Comparison of ENCODE assay signal across 30 cellular contexts in the genomic region with DNA sequence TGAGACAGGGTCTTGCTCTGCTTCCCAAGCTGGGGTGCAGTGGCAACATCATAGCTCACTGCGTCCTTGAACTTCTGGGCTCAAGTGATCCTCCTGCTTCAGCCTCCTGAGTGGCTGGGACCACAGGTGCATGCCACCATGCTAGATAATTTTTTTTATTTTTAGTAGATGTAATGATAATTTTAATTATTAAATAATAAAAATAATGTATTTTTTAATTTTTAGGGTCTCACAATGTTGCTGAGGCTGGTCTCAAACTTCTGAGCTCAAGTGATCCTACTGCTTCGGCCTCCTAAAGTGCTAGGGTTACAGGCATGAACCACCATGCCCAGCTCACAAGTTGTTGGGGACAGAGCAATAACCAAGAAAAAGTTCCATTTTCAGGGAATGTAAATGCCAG.
"Had no signal": no experiment of that assay in that cellular context is flagged by ENCODE, and none has a peak within 500 bp of the region (broad histone marks: within the 10 kb centered on the region; RNA-seq: fewer than 3 reads in every experiment).

No MANE protein-coding gene starts in this region.

- H3K4me1 Mint-ChIP-seq: natural killer cell; stimulated activated effector memory CD8-positive, alpha-beta T cell treated with anti-CD3 and anti-CD28 coated beads, Interleukin-12 subunit alpha, Interleukin-12 subunit beta, amount 100 ng/mL, for 72 hours; stimulated activated naive B cell treated with anti-CD40 and anti-IgM and Interleukin-4, amounts not matched to agents 10 μg/mL and 1 μg/mL and 100 μg/mL, for 72 hours had no signal

- H3K4me3 ChIP-seq: neural progenitor cell, ovary, psoas muscle, right lobe of liver, sigmoid colon, stomach, suprapubic skin, thoracic aorta, thyroid gland, tibial nerve, upper lobe of left lung, vagina had no signal

- H3K27me3 ChIP-seq: neural progenitor cell, ovary, right lobe of liver, thyroid gland, tibial nerve, upper lobe of left lung, vagina had no signal

- H3K27ac Mint-ChIP-seq: naive thymus-derived CD4-positive, alpha-beta T cell; natural killer cell; nephron; neural progenitor cell; progenitor cell of endocrine pancreas; stimulated activated effector memory CD8-positive, alpha-beta T cell treated with anti-CD3 and anti-CD28 coated beads, Interleukin-12 subunit alpha, Interleukin-12 subunit beta, amount 100 ng/mL, for 72 hours; stimulated activated naive B cell treated with anti-CD40 and anti-IgM and Interleukin-4, amounts not matched to agents 10 μg/mL and 1 μg/mL and 100 μg/mL, for 72 hours; stimulated activated naive CD8-positive, alpha-beta T cell treated with anti-CD3 and anti-CD28 coated beads, Interleukin-15, Interleukin-2, amounts not matched to agents 100 ng/mL and 50 ng/mL, for 24 hours had no signal

- H3K36me3 Mint-ChIP-seq: naive thymus-derived CD4-positive, alpha-beta T cell; natural killer cell; neural progenitor cell; stimulated activated effector memory CD8-positive, alpha-beta T cell treated with anti-CD3 and anti-CD28 coated beads, Interleukin-12 subunit alpha, Interleukin-12 subunit beta, amount 100 ng/mL, for 72 hours; stimulated activated naive B cell treated with anti-CD40 and anti-IgM and Interleukin-4, amounts not matched to agents 10 μg/mL and 1 μg/mL and 100 μg/mL, for 72 hours had no signal

- ATAC-seq: naive thymus-derived CD4-positive, alpha-beta T cell; natural killer cell; psoas muscle; right cardiac atrium; right lobe of liver; stimulated activated effector memory CD8-positive, alpha-beta T cell treated with anti-CD3 and anti-CD28 coated beads, Interleukin-12 subunit alpha, Interleukin-12 subunit beta, amount 100 ng/mL, for 72 hours; stimulated activated naive B cell treated with anti-CD40 and anti-IgM and Interleukin-4, amounts not matched to agents 10 μg/mL and 1 μg/mL and 100 μg/mL, for 72 hours had no signal

- H3K4me1 ChIP-seq: neural progenitor cell, parathyroid adenoma, psoas muscle, right lobe of liver, sigmoid colon, suprapubic skin, thyroid gland, upper lobe of left lung, vagina had no signal

- H3K4me3 Mint-ChIP-seq: naive thymus-derived CD4-positive, alpha-beta T cell; natural killer cell; nephron; neural progenitor cell; stimulated activated effector memory CD8-positive, alpha-beta T cell treated with anti-CD3 and anti-CD28 coated beads, Interleukin-12 subunit alpha, Interleukin-12 subunit beta, amount 100 ng/mL, for 72 hours; stimulated activated naive B cell treated with anti-CD40 and anti-IgM and Interleukin-4, amounts not matched to agents 10 μg/mL and 1 μg/mL and 100 μg/mL, for 72 hours; stimulated activated naive CD8-positive, alpha-beta T cell treated with anti-CD3 and anti-CD28 coated beads, Interleukin-15, Interleukin-2, amounts not matched to agents 100 ng/mL and 50 ng/mL, for 24 hours had no signal

- H3K36me3 ChIP-seq: neural progenitor cell, ovary, right lobe of liver, sigmoid colon, stomach, suprapubic skin, thoracic aorta, thyroid gland, tibial nerve, upper lobe of left lung, vagina had no signal

- DNase-seq: naive thymus-derived CD4-positive, alpha-beta T cell; natural killer cell; occipital lobe; ovary; posterior cingulate gyrus; psoas muscle; right cardiac atrium; right lobe of liver; sigmoid colon; small intestine; stimulated activated CD4-positive, alpha-beta T cell treated with anti-CD3 and anti-CD28 coated beads, Interleukin-15, amount 100 ng/mL, for 24 hours; stimulated activated CD4-positive, alpha-beta T cell treated with anti-CD3 and anti-CD28 coated beads, Interleukin-2, amount 100 ng/mL, for 24 hours; stimulated activated CD4-positive, alpha-beta T cell treated with anti-CD3 and anti-CD28 coated beads, Interleukin-2, amount 100 ng/mL, for 48 hours; stimulated activated CD4-positive, alpha-beta T cell treated with anti-CD3 and anti-CD28 coated beads, Interleukin-4, amount 100 ng/mL, for 24 hours; stimulated activated naive B cell treated with anti-CD40 and anti-IgM and Interleukin-4, amounts not matched to agents 10 μg/mL and 1 μg/mL and 100 μg/mL, for 72 hours; stimulated activated naive CD4-positive, alpha-beta T cell treated with Interleukin-2 at 50 U/mL for 16 hours; stomach; thyroid gland; trophoblast cell; upper lobe of left lung had no signal

- H3K9me3 Mint-ChIP-seq: natural killer cell; nephron; stimulated activated effector memory CD8-positive, alpha-beta T cell treated with anti-CD3 and anti-CD28 coated beads, Interleukin-12 subunit alpha, Interleukin-12 subunit beta, amount 100 ng/mL, for 72 hours; stimulated activated naive CD8-positive, alpha-beta T cell treated with anti-CD3 and anti-CD28 coated beads, Interleukin-15, Interleukin-2, amounts not matched to agents 100 ng/mL and 50 ng/mL, for 24 hours had no signal

- H3K9me3 ChIP-seq: ovary, psoas muscle, right lobe of liver, sigmoid colon, suprapubic skin, thoracic aorta, thyroid gland, tibial nerve, upper lobe of left lung, vagina had no signal

- H3K27ac ChIP-seq: neural progenitor cell, ovary, parathyroid adenoma, psoas muscle, right lobe of liver, sigmoid colon, stomach, suprapubic skin, thoracic aorta, thyroid gland, tibial nerve, upper lobe of left lung, vagina had no signal
